Comparison of ENCODE assay signal across 1 cellular context in the genomic region with DNA sequence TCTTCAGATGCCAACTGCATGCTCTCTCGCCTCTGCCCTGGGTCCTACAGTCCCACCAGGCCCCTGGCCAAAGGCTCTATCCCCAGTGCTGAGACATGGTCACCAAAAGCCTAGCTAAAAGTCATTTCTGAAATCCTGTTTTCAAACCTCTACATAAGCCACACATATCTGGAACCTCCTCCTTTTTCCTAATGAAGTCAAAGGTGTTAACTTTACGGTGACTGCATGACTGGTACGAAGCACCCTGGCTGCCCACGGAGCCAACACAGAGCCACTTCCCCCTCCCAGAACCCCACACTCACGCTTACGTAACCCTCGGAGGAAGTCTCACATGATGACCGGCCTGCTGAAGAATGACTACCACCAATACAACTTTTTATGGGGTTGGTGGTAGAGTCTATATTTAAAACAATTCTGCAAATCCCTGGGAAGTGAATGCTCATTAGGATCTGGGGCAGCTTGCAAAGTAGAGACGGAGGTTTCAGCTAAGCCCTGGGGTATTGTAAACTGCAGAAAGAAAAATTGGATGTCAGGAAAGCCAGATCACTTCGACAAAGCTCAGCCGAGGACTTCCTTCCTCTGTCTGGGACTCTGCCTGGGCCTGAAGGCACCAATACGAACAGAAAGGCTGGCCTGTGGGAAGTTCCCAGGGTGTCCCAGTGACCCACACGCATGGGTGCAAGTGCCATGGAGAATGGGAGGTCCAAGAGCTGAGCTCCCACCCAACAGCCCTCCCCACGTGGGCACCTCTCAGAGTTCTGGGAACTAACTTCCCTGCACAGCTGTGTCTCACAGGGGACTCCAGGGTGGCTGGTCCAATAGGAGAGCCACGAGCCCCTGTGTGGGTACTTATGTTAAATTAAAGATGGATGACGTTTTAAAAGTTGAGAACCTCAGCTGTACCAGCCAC.
TF ChIP-seq lines count a peak whose summit lies in the region.

No MANE protein-coding gene starts in this region.

TF ChIP-seq in SK-N-SH treated with all-trans-retinoic acid at 6 μM for 48 hours, 23 proteins besides CTCF, POLR2A, EP300 and RAD21:
- no peak for TF ChIP-seq TCF4 (CRISPR knock-in tag; IDR thresholded peaks at IDR 0.05; ENCODE audit: borderline replicate concordance)
